Comparison of ENCODE assay signal across 1 cellular context in genomic region chr6:27138837-27139752, GRCh38.
TF ChIP-seq lines count a peak whose summit lies in the region.

No MANE protein-coding gene starts in this region.

TF ChIP-seq in SK-N-SH, 30 proteins besides CTCF, POLR2A, EP300 and RAD21 (continued from another document):
- TF ChIP-seq, protein P1, sequence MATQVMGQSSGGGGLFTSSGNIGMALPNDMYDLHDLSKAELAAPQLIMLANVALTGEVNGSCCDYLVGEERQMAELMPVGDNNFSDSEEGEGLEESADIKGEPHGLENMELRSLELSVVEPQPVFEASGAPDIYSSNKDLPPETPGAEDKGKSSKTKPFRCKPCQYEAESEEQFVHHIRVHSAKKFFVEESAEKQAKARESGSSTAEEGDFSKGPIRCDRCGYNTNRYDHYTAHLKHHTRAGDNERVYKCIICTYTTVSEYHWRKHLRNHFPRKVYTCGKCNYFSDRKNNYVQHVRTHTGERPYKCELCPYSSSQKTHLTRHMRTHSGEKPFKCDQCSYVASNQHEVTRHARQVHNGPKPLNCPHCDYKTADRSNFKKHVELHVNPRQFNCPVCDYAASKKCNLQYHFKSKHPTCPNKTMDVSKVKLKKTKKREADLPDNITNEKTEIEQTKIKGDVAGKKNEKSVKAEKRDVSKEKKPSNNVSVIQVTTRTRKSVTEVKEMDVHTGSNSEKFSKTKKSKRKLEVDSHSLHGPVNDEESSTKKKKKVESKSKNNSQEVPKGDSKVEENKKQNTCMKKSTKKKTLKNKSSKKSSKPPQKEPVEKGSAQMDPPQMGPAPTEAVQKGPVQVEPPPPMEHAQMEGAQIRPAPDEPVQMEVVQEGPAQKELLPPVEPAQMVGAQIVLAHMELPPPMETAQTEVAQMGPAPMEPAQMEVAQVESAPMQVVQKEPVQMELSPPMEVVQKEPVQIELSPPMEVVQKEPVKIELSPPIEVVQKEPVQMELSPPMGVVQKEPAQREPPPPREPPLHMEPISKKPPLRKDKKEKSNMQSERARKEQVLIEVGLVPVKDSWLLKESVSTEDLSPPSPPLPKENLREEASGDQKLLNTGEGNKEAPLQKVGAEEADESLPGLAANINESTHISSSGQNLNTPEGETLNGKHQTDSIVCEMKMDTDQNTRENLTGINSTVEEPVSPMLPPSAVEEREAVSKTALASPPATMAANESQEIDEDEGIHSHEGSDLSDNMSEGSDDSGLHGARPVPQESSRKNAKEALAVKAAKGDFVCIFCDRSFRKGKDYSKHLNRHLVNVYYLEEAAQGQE (IDR thresholded peaks at IDR 0.05; ENCODE audit: low read depth, low read length): peak; percentile 80
- TF ChIP-seq, protein P2, sequence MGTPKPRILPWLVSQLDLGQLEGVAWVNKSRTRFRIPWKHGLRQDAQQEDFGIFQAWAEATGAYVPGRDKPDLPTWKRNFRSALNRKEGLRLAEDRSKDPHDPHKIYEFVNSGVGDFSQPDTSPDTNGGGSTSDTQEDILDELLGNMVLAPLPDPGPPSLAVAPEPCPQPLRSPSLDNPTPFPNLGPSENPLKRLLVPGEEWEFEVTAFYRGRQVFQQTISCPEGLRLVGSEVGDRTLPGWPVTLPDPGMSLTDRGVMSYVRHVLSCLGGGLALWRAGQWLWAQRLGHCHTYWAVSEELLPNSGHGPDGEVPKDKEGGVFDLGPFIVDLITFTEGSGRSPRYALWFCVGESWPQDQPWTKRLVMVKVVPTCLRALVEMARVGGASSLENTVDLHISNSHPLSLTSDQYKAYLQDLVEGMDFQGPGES (IDR thresholded peaks at IDR 0.05; ENCODE audit: low read depth, low read length): peak; percentile 64; the same call in 1 of the 2 replicates
- TF ChIP-seq RCOR1 (IDR thresholded peaks at IDR 0.05; ENCODE audit: low read length): peak; percentile 69; the same call in 1 of the 2 replicates
- no peak for TF ChIP-seq JUND (IDR thresholded peaks at IDR 0.05)
- TF ChIP-seq TCF12 (IDR thresholded peaks at IDR 0.05): peak; percentile 64
- peak; percentile 35; the same call in 1 of the 2 replicates for TF ChIP-seq YY1 (IDR thresholded peaks at IDR 0.05; ENCODE audit: low read depth)
- TF ChIP-seq RFX5 (IDR thresholded peaks at IDR 0.05; ENCODE audit: low read length): no peak
